8 cellular contexts compared by ENCODE assay signal in the genomic region with DNA sequence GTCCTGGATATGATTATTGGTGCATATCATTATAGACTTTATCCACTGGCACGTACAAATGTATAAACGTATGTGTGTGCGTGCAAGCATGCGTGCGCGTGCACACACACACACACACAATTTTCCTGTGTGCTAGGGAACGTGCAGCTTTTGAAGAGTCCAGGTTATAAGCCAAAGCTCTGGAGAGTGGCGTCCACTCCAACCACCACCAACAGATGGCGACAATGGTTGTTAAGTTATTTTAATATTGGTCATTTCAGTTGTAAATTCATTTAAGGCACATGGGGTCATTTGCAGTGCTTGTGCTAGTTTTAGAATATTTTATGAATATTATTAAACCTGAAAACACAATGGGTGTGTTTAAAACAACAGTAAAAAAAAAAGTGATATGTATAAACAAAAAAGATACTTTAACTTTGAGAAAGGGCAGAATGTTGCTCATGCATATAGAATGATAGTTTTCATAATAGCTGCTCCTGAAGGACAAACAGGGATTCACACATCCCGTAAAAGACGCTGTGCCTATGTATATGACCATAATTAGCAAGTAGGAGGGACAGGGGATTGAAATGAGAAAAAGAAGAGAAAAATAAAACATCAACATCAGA.
DNase-seq lines count a peak whose midpoint lies in the region; ATAC-seq and FAIRE-seq lines count a peak whose summit lies in the region.

No MANE protein-coding gene starts in this region.

- H3K4me1 Mint-ChIP-seq in activated naive CD8-positive, alpha-beta T cell treated with anti-CD3 and anti-CD28 coated beads, Interleukin-2, amount 10 ng/mL, durations not matched to agents 7 days and 5 days = peaks cover 46% of the 10 kb centered on the region

- POLR2A ChIA-PET in activated naive CD8-positive, alpha-beta T cell treated with anti-CD3 and anti-CD28 coated beads, Interleukin-2, amount 10 ng/mL, durations not matched to agents 7 days and 5 days (lab: Charles Lee) = no interaction called here

- H3K4me3 ChIP-seq in right cardiac atrium (ENCODE audit: low read length) = no peak overlapping the region

- H3K4me1 ChIP-seq in right cardiac atrium (ENCODE audit: control insufficient read depth, insufficient read depth, low read length) = peaks cover 9% of the 10 kb centered on the region

- peak; percentile 52 for FAIRE-seq in RCC 7860 (lab: Jason Lieb, UNC)

- 46% methylated on average over 11 of the region's 11 CpGs for WGBS in right cardiac atrium

- no peak overlapping the region for H3K27ac Mint-ChIP-seq in activated naive CD8-positive, alpha-beta T cell treated with anti-CD3 and anti-CD28 coated beads, Interleukin-2, amount 10 ng/mL, durations not matched to agents 7 days and 5 days

- peak; percentile 57 for ATAC-seq in HG02884 (IDR thresholded peaks at IDR 0.05; ENCODE audit: unreplicated experiment)
- ATAC-seq in activated naive CD8-positive, alpha-beta T cell treated with anti-CD3 and anti-CD28 coated beads, Interleukin-2, amount 10 ng/mL, durations not matched to agents 7 days and 5 days (ENCODE audit: low read depth) = no peak
- peak; percentile 45 to 54 for ATAC-seq in right cardiac atrium

- no peak overlapping the region for H3K4me3 Mint-ChIP-seq in activated naive CD8-positive, alpha-beta T cell treated with anti-CD3 and anti-CD28 coated beads, Interleukin-2, amount 10 ng/mL, durations not matched to agents 7 days and 5 days

- intact Hi-C loops in right cardiac atrium (cut with DNase I) = loop anchor here in 2 of 4 donors (10.0 kb wide), 3 partner anchors 81 to 651 kb away; no protein-coding TSS in a partner anchor

- no peak overlapping the region for H3K27ac ChIP-seq in right cardiac atrium (ENCODE audit: low read length)

- DNase-seq in ELR (ENCODE audit: low read depth) = peak; percentile 68
- DNase-seq in RCC 7860 (ENCODE audit: low spot score) = peak; percentile 29
- DNase-seq in activated naive CD8-positive, alpha-beta T cell treated with anti-CD3 and anti-CD28 coated beads, Interleukin-2, amount 10 ng/mL, durations not matched to agents 7 days and 5 days = peak; percentile 48
- peak; percentile 57 to 84 (median 74) for DNase-seq in right cardiac atrium
- DNase-seq in stimulated activated CD4-positive, alpha-beta T cell treated with anti-CD3 and anti-CD28 coated beads, Interleukin-1b, Interleukin-23, amount 100 ng/mL, for 4 hours (ENCODE audit: low read depth in 2 of 2) = peak; percentile 23 to 28
- DNase-seq in OCI-M2 (lab: John Stamatoyannopoulos, UW; ENCODE audit: unreplicated experiment) = no peak
- no peak for DNase-seq in GF-D8 (lab: John Stamatoyannopoulos, UW)

- H3K27me3 Mint-ChIP-seq in activated naive CD8-positive, alpha-beta T cell treated with anti-CD3 and anti-CD28 coated beads, Interleukin-2, amount 10 ng/mL, durations not matched to agents 7 days and 5 days = no peaks in the 10 kb centered on the region

- H3K9me3 Mint-ChIP-seq in activated naive CD8-positive, alpha-beta T cell treated with anti-CD3 and anti-CD28 coated beads, Interleukin-2, amount 10 ng/mL, durations not matched to agents 7 days and 5 days = no peaks in the 10 kb centered on the region

- H3K9me3 ChIP-seq in right cardiac atrium (ENCODE audit: control insufficient read depth, low read length) = no peaks in the 10 kb centered on the region

- H3K27me3 ChIP-seq in right cardiac atrium (ENCODE audit: control insufficient read depth, insufficient read depth) = no peaks in the 10 kb centered on the region

- H3K36me3 Mint-ChIP-seq in activated naive CD8-positive, alpha-beta T cell treated with anti-CD3 and anti-CD28 coated beads, Interleukin-2, amount 10 ng/mL, durations not matched to agents 7 days and 5 days = peaks cover 14% of the 10 kb centered on the region

Comparison
In these comparisons a context has a peak if more than half of its experiments do, and no peak if none do; other contexts are left out.
1. DNase-seq: peak in ELR (single experiment), RCC 7860 (single experiment), activated naive CD8-positive, alpha-beta T cell treated with anti-CD3 and anti-CD28 coated beads, Interleukin-2, amount 10 ng/mL, durations not matched to agents 7 days and 5 days (single experiment), right cardiac atrium (3 of 3) and stimulated activated CD4-positive, alpha-beta T cell treated with anti-CD3 and anti-CD28 coated beads, Interleukin-1b, Interleukin-23, amount 100 ng/mL, for 4 hours (2 of 2); none in OCI-M2 (single experiment) and GF-D8 (single experiment).